13 cellular contexts compared by ENCODE assay signal in genomic region chr1:208461680-208462079, GRCh38.
DNase-seq lines count a peak whose midpoint lies in the region; ATAC-seq, FAIRE-seq and TF ChIP-seq lines count a peak whose summit lies in the region.
"Had no signal": no experiment of that assay in that cellular context is flagged by ENCODE, and none has a peak within 500 bp of the region (broad histone marks: within the 10 kb centered on the region; RNA-seq: fewer than 3 reads in every experiment).

No MANE protein-coding gene starts in this region.

- FAIRE-seq in A549 (lab: Jason Lieb, UNC), result no peak

- no peak for TF ChIP-seq EP300 in A549 (IDR thresholded peaks at IDR 0.05)

- H3K27me3 ChIP-seq in OCI-LY1 (ENCODE audit: insufficient read depth, low read length), result no peaks in the 10 kb centered on the region
- peaks cover 2% of the 10 kb centered on the region for H3K27me3 ChIP-seq in foreskin keratinocyte
- peaks cover 0 to 3% (median 0%) of the 10 kb centered on the region in 7 donors for H3K27me3 ChIP-seq in spleen (replicated peaks in 1 of 7)
- no peaks in the 10 kb centered on the region for H3K27me3 ChIP-seq in tibial artery

- no peak for TF ChIP-seq RAD21 in A549 (conservative IDR thresholded peaks at IDR 0.05 in 1 of 2, IDR thresholded peaks at IDR 0.05 in 1 of 2)

- H3K79me2 ChIP-seq in OCI-LY1 (ENCODE audit: insufficient read depth, low read length), result no peaks in the 10 kb centered on the region

- POLR2A ChIA-PET in A549 (lab: Yijun Ruan, JAX), result no interaction called here

- no peaks in the 10 kb centered on the region for H3F3A ChIP-seq in OCI-LY1 (ENCODE audit: insufficient read depth, low read length)

- H3K9me3 ChIP-seq in A549 (no peaks in the 10 kb centered on the region), OCI-LY1 (ENCODE audit: low read length) (no peaks in the 10 kb centered on the region), spleen (peaks cover 0 to 8% (median 4%) of the 10 kb centered on the region in 8 donors), tibial artery (no peaks in the 10 kb centered on the region)

- DNase-seq in A549 (ENCODE audit: low read depth in 1 of 2, low spot score in 1 of 2), result peak; percentile 7
- DNase-seq in foreskin keratinocyte, result no peak
- no peak for DNase-seq in spleen
- no peak for DNase-seq in tibial artery
- no peak for DNase-seq in hypothalamus (lab: John Stamatoyannopoulos, UW)
- DNase-seq: activated naive CD4-positive, alpha-beta T cell treated with anti-CD3 and anti-CD28 coated beads, Interleukin-2, amount 50 U/mL, for 16 hours; heart right ventricle; naive thymus-derived CD4-positive, alpha-beta T cell; NCI-H1092 treated with DMSO at 0.1 percent for 48 hours; stimulated activated naive CD8-positive, alpha-beta T cell treated with anti-CD3 and anti-CD28 coated beads, Interleukin-15, amount 100 ng/mL, for 72 hours had no signal

- H3K36me3 ChIP-seq in OCI-LY1 (ENCODE audit: insufficient read depth, low read length) (no peaks in the 10 kb centered on the region), spleen (no peaks in the 10 kb centered on the region), tibial artery (no peaks in the 10 kb centered on the region)
- H3K36me3 ChIP-seq: heart right ventricle had no signal

- ATAC-seq in A549, result peak in 1 of 2 experiments; percentile 65; a peak in 2 of 6 replicates
- ATAC-seq in foreskin keratinocyte, result no peak
- no peak for ATAC-seq in HG02852 (IDR thresholded peaks at IDR 0.05; ENCODE audit: unreplicated experiment)
- ATAC-seq: heart right ventricle; naive thymus-derived CD4-positive, alpha-beta T cell; stimulated activated naive CD8-positive, alpha-beta T cell treated with anti-CD3 and anti-CD28 coated beads, Interleukin-15, amount 100 ng/mL, for 72 hours had no signal

- no peaks in the 10 kb centered on the region for H4K20me1 ChIP-seq in OCI-LY1 (ENCODE audit: insufficient read depth, low read length)

- H3K9ac ChIP-seq in OCI-LY1 (ENCODE audit: low read length), result no peak overlapping the region

- CTCF ChIA-PET in A549 (lab: Yijun Ruan, JAX), result interaction anchor here (1.1 kb wide), 1 partner anchor 10 kb away, joined by 3 read pairs; no protein-coding TSS in a partner anchor

- no peaks in the 10 kb centered on the region for H3K9me2 ChIP-seq in OCI-LY1 (ENCODE audit: low read depth, low read length)

- WGBS in A549 (ENCODE audit: missing lambda C conversion rate), result 2% methylated on average over 4 of the region's 4 CpGs
- WGBS in spleen, 5 donors, result 77 to 92% (median 84%) methylated on average over 4 of the region's 4 CpGs

- H3K4me1 ChIP-seq in A549 (no peaks in the 10 kb centered on the region), OCI-LY1 (ENCODE audit: insufficient read depth, low read length, severe bottlenecking) (no peaks in the 10 kb centered on the region), foreskin keratinocyte (no peaks in the 10 kb centered on the region), spleen (no peaks in the 10 kb centered on the region), tibial artery (no peaks in the 10 kb centered on the region)
- H3K4me1 ChIP-seq: heart right ventricle had no signal

- TF ChIP-seq POLR2A in A549 (IDR thresholded peaks at IDR 0.05; ENCODE audit: low read length) (no peak), spleen (IDR thresholded peaks at IDR 0.05) (no peak)

- H3K4me3 ChIP-seq in A549 (no peak overlapping the region), OCI-LY1 (ENCODE audit: low read depth, low read length, poor library complexity, severe bottlenecking) (no peak overlapping the region), spleen (no peak overlapping the region), tibial artery (no peak overlapping the region)
- H3K4me3 ChIP-seq: heart right ventricle had no signal

- intact Hi-C loops in spleen (cut with DNase I; ENCODE audit: low total_unique reads) (no loop called here), tibial artery (cut with DNase I; ENCODE audit: low total_unique reads) (no loop called here)

- H3K27ac ChIP-seq in A549, result no peak overlapping the region
- H3K27ac ChIP-seq in OCI-LY1 (ENCODE audit: low read depth, low read length, poor library complexity, severe bottlenecking), result no peak overlapping the region
- H3K27ac ChIP-seq in foreskin keratinocyte, result no peak overlapping the region
- no peak overlapping the region for H3K27ac ChIP-seq in spleen
- no peak overlapping the region for H3K27ac ChIP-seq in tibial artery
- H3K27ac ChIP-seq: heart right ventricle had no signal

- no peak for TF ChIP-seq CTCF in A549 (IDR thresholded peaks at IDR 0.05)
- peak; percentile 43; the same call in 2 of the 3 replicates for TF ChIP-seq CTCF in GM12872 (IDR thresholded peaks at IDR 0.05; ENCODE audit: insufficient read depth, low read depth, low read length)
- TF ChIP-seq CTCF in OCI-LY1 (IDR thresholded peaks at IDR 0.05; ENCODE audit: low read length), result peak; percentile 39; the same call in 1 of the 2 replicates
- TF ChIP-seq CTCF in foreskin keratinocyte (conservative IDR thresholded peaks at IDR 0.05), result peak; percentile 43
- TF ChIP-seq CTCF in spleen (IDR thresholded peaks at IDR 0.05 in 8 of 11, conservative IDR thresholded peaks at IDR 0.05 in 3 of 11), result no peak
- no peak for TF ChIP-seq CTCF in tibial artery (IDR thresholded peaks at IDR 0.05)

- H2AFZ ChIP-seq in OCI-LY1 (ENCODE audit: low read length), result no peak overlapping the region

- H3K4me2 ChIP-seq in A549 (no peak overlapping the region), OCI-LY1 (ENCODE audit: low read length) (no peak overlapping the region)

TF ChIP-seq in A549, 52 proteins besides CTCF, POLR2A, EP300 and RAD21:
- TF ChIP-seq MYC (IDR thresholded peaks at IDR 0.05; ENCODE audit: borderline replicate concordance, low read length) (no peak), RNF2 (IDR thresholded peaks at IDR 0.05; ENCODE audit: borderline replicate concordance, low read depth) (no peak), ELK1 (IDR thresholded peaks at IDR 0.05; ENCODE audit: low read depth, low read length) (no peak), ZC3H11A (IDR thresholded peaks at IDR 0.05) (no peak), ZFP36 (IDR thresholded peaks at IDR 0.05; ENCODE audit: borderline replicate concordance, partially characterized antibody) (no peak), NPAS2 (CRISPR knock-in tag; IDR thresholded peaks at IDR 0.05; ENCODE audit: borderline replicate concordance) (no peak), FOXS1 (CRISPR knock-in tag; IDR thresholded peaks at IDR 0.05) (no peak), HOXA7 (CRISPR knock-in tag; IDR thresholded peaks at IDR 0.05) (no peak), JUN (IDR thresholded peaks at IDR 0.05) (no peak), EHMT2 (IDR thresholded peaks at IDR 0.05; ENCODE audit: low read depth) (no peak), BCL3 (IDR thresholded peaks at IDR 0.05) (no peak), RARB (CRISPR knock-in tag; IDR thresholded peaks at IDR 0.05) (no peak), ZNF302 (CRISPR knock-in tag; IDR thresholded peaks at IDR 0.05) (no peak), CHD4 (IDR thresholded peaks at IDR 0.05; ENCODE audit: borderline replicate concordance) (no peak), HEYL (CRISPR knock-in tag; IDR thresholded peaks at IDR 0.05) (no peak), CBX2 (IDR thresholded peaks at IDR 0.05; ENCODE audit: borderline replicate concordance, low read depth) (no peak), MAFK (IDR thresholded peaks at IDR 0.05; ENCODE audit: partially characterized antibody) (no peak)
- TF ChIP-seq, protein P1, sequence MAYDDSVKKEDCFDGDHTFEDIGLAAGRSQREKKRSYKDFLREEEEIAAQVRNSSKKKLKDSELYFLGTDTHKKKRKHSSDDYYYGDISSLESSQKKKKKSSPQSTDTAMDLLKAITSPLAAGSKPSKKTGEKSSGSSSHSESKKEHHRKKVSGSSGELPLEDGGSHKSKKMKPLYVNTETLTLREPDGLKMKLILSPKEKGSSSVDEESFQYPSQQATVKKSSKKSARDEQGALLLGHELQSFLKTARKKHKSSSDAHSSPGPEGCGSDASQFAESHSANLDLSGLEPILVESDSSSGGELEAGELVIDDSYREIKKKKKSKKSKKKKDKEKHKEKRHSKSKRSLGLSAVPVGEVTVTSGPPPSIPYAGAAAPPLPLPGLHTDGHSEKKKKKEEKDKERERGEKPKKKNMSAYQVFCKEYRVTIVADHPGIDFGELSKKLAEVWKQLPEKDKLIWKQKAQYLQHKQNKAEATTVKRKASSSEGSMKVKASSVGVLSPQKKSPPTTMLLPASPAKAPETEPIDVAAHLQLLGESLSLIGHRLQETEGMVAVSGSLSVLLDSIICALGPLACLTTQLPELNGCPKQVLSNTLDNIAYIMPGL (CRISPR knock-in tag; IDR thresholded peaks at IDR 0.05; ENCODE audit: borderline replicate concordance), result no peak
- TF ChIP-seq, protein P2, sequence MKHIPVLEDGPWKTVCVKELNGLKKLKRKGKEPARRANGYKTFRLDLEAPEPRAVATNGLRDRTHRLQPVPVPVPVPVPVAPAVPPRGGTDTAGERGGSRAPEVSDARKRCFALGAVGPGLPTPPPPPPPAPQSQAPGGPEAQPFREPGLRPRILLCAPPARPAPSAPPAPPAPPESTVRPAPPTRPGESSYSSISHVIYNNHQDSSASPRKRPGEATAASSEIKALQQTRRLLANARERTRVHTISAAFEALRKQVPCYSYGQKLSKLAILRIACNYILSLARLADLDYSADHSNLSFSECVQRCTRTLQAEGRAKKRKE (CRISPR knock-in tag; IDR thresholded peaks at IDR 0.05; ENCODE audit: low read depth), result no peak

Comparison
In these comparisons a context has a peak if more than half of its experiments do, and no peak if none do; other contexts are left out.
1. DNase-seq: peak in A549 (2 of 2); none in foreskin keratinocyte (0 of 2), spleen (single experiment), tibial artery (0 of 2) and hypothalamus (0 of 51).
2. CTCF ChIP-seq: peak in GM12872 (single experiment), OCI-LY1 (single experiment) and foreskin keratinocyte (single experiment); none in A549 (single experiment), spleen (0 of 11) and tibial artery (0 of 2).